ENCODE assay signal across 18 cellular contexts in genomic region chr12:124610021-124610606, GRCh38. TPM values are rescaled to one million over a fixed set of nuclear protein-coding genes. Genes with fewer than 3 reads are reported as not detected.
DNase-seq lines count a peak whose midpoint lies in the region; ATAC-seq, FAIRE-seq and TF ChIP-seq lines count a peak whose summit lies in the region.
"Had no signal": no experiment of that assay in that cellular context is flagged by ENCODE, and none has a peak within 500 bp of the region (broad histone marks: within the 10 kb centered on the region; RNA-seq: fewer than 3 reads in every experiment).

No MANE protein-coding gene starts in this region.

- no peak overlapping the region for H3K27ac Mint-ChIP-seq in stimulated activated effector memory CD8-positive, alpha-beta T cell treated with anti-CD3 and anti-CD28 coated beads, Interleukin-12 subunit alpha, Interleukin-12 subunit beta, amount 100 ng/mL, for 72 hours
- no peak overlapping the region for H3K27ac Mint-ChIP-seq in WTC11

- no peak for DNase-seq in HepG2 (ENCODE audit: low spot score)
- no peak for DNase-seq in stimulated activated effector memory CD8-positive, alpha-beta T cell treated with anti-CD3 and anti-CD28 coated beads, Interleukin-12 subunit alpha, Interleukin-12 subunit beta, amount 100 ng/mL, for 72 hours (ENCODE audit: low spot score in 2 of 2)
- DNase-seq in Ammon's horn (ENCODE audit: low spot score) = no peak
- DNase-seq in WTC11 (ENCODE audit: low spot score) = no peak
- DNase-seq in epidermal melanocyte (ENCODE audit: insufficient read length, low spot score) = no peak
- DNase-seq: C1 segment of cervical spinal cord, COR-L47, Kasumi-1, NCI-H1436 treated with DMSO at 0.1 percent for 48 hours, NCI-H226, NCI-H526 treated with DMSO at 0.1 percent for 48 hours, SK-N-SH had no signal

- H3K27me3 Mint-ChIP-seq in WTC11 (ENCODE audit: low read depth) = peaks cover 3% of the 10 kb centered on the region

- H3K4me3 Mint-ChIP-seq in stimulated activated effector memory CD8-positive, alpha-beta T cell treated with anti-CD3 and anti-CD28 coated beads, Interleukin-12 subunit alpha, Interleukin-12 subunit beta, amount 100 ng/mL, for 72 hours = peak overlapping the region; percentile 42
- no peak overlapping the region for H3K4me3 Mint-ChIP-seq in WTC11

- no peak overlapping the region for H2AFZ ChIP-seq in KMS-11 (ENCODE audit: low read depth)
- H2AFZ ChIP-seq in HepG2 (ENCODE audit: low read length) = no peak overlapping the region

- no peak for ATAC-seq in HepG2
- no peak for ATAC-seq in stimulated activated effector memory CD8-positive, alpha-beta T cell treated with anti-CD3 and anti-CD28 coated beads, Interleukin-12 subunit alpha, Interleukin-12 subunit beta, amount 100 ng/mL, for 72 hours
- no peak for ATAC-seq in WTC11
- ATAC-seq: Right ventricle myocardium inferior had no signal

- H3K79me2 ChIP-seq in KMS-11 (ENCODE audit: insufficient read depth, low read depth) = no peaks in the 10 kb centered on the region
- H3K79me2 ChIP-seq in HepG2 (ENCODE audit: insufficient read depth, low read length) = no peaks in the 10 kb centered on the region

- H3K4me3 ChIP-seq in KMS-11 (IDR thresholded peaks at IDR 0.05; ENCODE audit: insufficient read depth, low read depth, low read length) (no peak overlapping the region), HepG2 (replicated peaks in 1 of 3; ENCODE audit: insufficient read depth in 1 of 3, low read depth in 2 of 3, low read length in 3 of 3) (no peak overlapping the region)
- H3K4me3 ChIP-seq: GM12878 had no signal

- no peak for TF ChIP-seq EP300 in HepG2 (IDR thresholded peaks at IDR 0.05; ENCODE audit: low read depth in 2 of 2, low read length in 2 of 2)
- TF ChIP-seq EP300 in HepG2 (CRISPR knock-in tag; IDR thresholded peaks at IDR 0.05; ENCODE audit: borderline replicate concordance) = no peak

- H4K20me1 ChIP-seq in KMS-11 (ENCODE audit: insufficient read depth) = no peaks in the 10 kb centered on the region
- no peaks in the 10 kb centered on the region for H4K20me1 ChIP-seq in HepG2 (ENCODE audit: insufficient read depth, low read length)

- BruUV-seq in HepG2 (replicated peaks; lab: Mats Ljungman, UMichigan) = no TSS peak

- TF ChIP-seq POLR2A in HepG2 (IDR thresholded peaks at IDR 0.05; ENCODE audit: insufficient read depth in 1 of 2, low read depth in 2 of 2, low read length in 2 of 2) = no peak

- H3K9me3 ChIP-seq in HepG2 (ENCODE audit: low read length) = no peaks in the 10 kb centered on the region
- H3K9me3 ChIP-seq: SK-N-SH had no signal

- H3K27ac ChIP-seq in C4-2B (peak overlapping the region; percentile 78; the same call in 1 of the 2 replicates), KMS-11 (no peak overlapping the region), HepG2 (ENCODE audit: extremely low read length, insufficient read depth, low read length) (no peak overlapping the region)

- no peak overlapping the region for H3K9ac ChIP-seq in KMS-11
- no peak overlapping the region for H3K9ac ChIP-seq in HepG2 (ENCODE audit: insufficient read depth, low read depth, low read length)
- H3K9ac ChIP-seq: SK-N-SH had no signal

- no peaks in the 10 kb centered on the region for H3K36me3 ChIP-seq in KMS-11 (ENCODE audit: insufficient read depth)
- H3K36me3 ChIP-seq in HepG2 (replicated peaks in 1 of 2; ENCODE audit: control insufficient read depth in 1 of 2, insufficient read depth in 2 of 2, low read length in 2 of 2) = no peaks in the 10 kb centered on the region

- H3K4me1 ChIP-seq in KMS-11 (ENCODE audit: low read depth, poor library complexity, severe bottlenecking) (peaks cover 30% of the 10 kb centered on the region), HepG2 (ENCODE audit: insufficient read depth, low read length) (peaks cover 53% of the 10 kb centered on the region)

- no peak for TF ChIP-seq RAD21 in HepG2 (CRISPR knock-in tag; IDR thresholded peaks at IDR 0.05)

- intact Hi-C loops in HepG2 (cut with micrococcal nuclease; ENCODE audit: unreplicated experiment) = no loop called here

- no peaks in the 10 kb centered on the region for H3K9me3 Mint-ChIP-seq in stimulated activated effector memory CD8-positive, alpha-beta T cell treated with anti-CD3 and anti-CD28 coated beads, Interleukin-12 subunit alpha, Interleukin-12 subunit beta, amount 100 ng/mL, for 72 hours
- H3K9me3 Mint-ChIP-seq in WTC11 = peaks cover 16% of the 10 kb centered on the region

- TF ChIP-seq CTCF in C4-2B (conservative IDR thresholded peaks at IDR 0.05) = no peak
- TF ChIP-seq CTCF in KMS-11 (conservative IDR thresholded peaks at IDR 0.05; ENCODE audit: low read depth, low read length) = no peak
- TF ChIP-seq CTCF in HepG2 (CRISPR knock-in tag; IDR thresholded peaks at IDR 0.05) = no peak
- no peak for TF ChIP-seq CTCF in WTC11 (IDR thresholded peaks at IDR 0.05)

- H3K27me3 ChIP-seq in KMS-11 (ENCODE audit: insufficient read depth, low read depth) (no peaks in the 10 kb centered on the region), HepG2 (ENCODE audit: control insufficient read depth in 1 of 2, insufficient read depth in 2 of 2, low read length in 2 of 2) (peaks cover 1 to 20% of the 10 kb centered on the region in 2 experiments; a peak in 4 of 5 replicates)

- peaks cover 24% of the 10 kb centered on the region for H3K4me1 Mint-ChIP-seq in stimulated activated effector memory CD8-positive, alpha-beta T cell treated with anti-CD3 and anti-CD28 coated beads, Interleukin-12 subunit alpha, Interleukin-12 subunit beta, amount 100 ng/mL, for 72 hours
- H3K4me1 Mint-ChIP-seq in WTC11 = peaks cover 21% of the 10 kb centered on the region

- peaks cover 6% of the 10 kb centered on the region for H3K36me3 Mint-ChIP-seq in stimulated activated effector memory CD8-positive, alpha-beta T cell treated with anti-CD3 and anti-CD28 coated beads, Interleukin-12 subunit alpha, Interleukin-12 subunit beta, amount 100 ng/mL, for 72 hours
- no peaks in the 10 kb centered on the region for H3K36me3 Mint-ChIP-seq in WTC11

- H3K4me2 ChIP-seq in KMS-11 = peak overlapping the region; percentile 84; the same call in 1 of the 2 replicates
- no peak overlapping the region for H3K4me2 ChIP-seq in HepG2 (ENCODE audit: low read depth, low read length)
- H3K4me2 ChIP-seq: SK-N-SH had no signal

- POLR2A ChIA-PET in HepG2 (lab: Yijun Ruan, JAX) (no interaction called here), WTC11 (lab: Charles Lee) (no interaction called here)

- in situ Hi-C loops in HepG2 (cut with HindIII; ENCODE audit: extremely low pct_ligation_motif_present, low pct_unique_long_range_greater_than_20kb) = no loop called here

- 44% methylated on average over 1 of the region's 9 CpGs for WGBS in HepG2 (ENCODE audit: low lambda C conversion rate)

- FAIRE-seq in HepG2 (lab: Jason Lieb, UNC) = no peak
- FAIRE-seq: GM12878, GM18507, H54 had no signal

- CTCF ChIA-PET in HepG2 (lab: Yijun Ruan, JAX; ENCODE audit: low intra/inter-chr PET ratio, low total read pairs) (no interaction called here), WTC11 (lab: Charles Lee) (no interaction called here)

TF ChIP-seq in HepG2, 621 proteins besides CTCF, POLR2A, EP300 and RAD21:
- TF ChIP-seq ZNF563 (CRISPR knock-in tag; IDR thresholded peaks at IDR 0.05) (no peak), CEBPB (IDR thresholded peaks at IDR 0.05; ENCODE audit: borderline replicate concordance, low read depth, low read length) (peak; percentile 39; the same call in 1 of the 2 replicates)

TF ChIP-seq in WTC11, 78 proteins besides CTCF, POLR2A, EP300 and RAD21:
- no peak for TF ChIP-seq ATF2 (CRISPR knock-in tag; IDR thresholded peaks at IDR 0.05; ENCODE audit: borderline replicate concordance, low read depth)
- TF ChIP-seq MXD4 (CRISPR knock-in tag; IDR thresholded peaks at IDR 0.05; ENCODE audit: borderline replicate concordance) = no peak
- TF ChIP-seq, protein P1, sequence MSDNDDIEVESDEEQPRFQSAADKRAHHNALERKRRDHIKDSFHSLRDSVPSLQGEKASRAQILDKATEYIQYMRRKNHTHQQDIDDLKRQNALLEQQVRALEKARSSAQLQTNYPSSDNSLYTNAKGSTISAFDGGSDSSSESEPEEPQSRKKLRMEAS (CRISPR knock-in tag; IDR thresholded peaks at IDR 0.05) = no peak
- TF ChIP-seq NFATC4 (CRISPR knock-in tag; IDR thresholded peaks at IDR 0.05) = no peak
TF ChIP-seq in WTC11: peak in this region for 0.

RNA-seq across cellular contexts. Expression of gene NCOR2, which starts 42.7 kb away (rescaled TPM):
- total RNA-seq in HepG2 (2016; rRNA removed; fragmentation: Illumina TruSeq; extraction: Trizol) (5.7 and 6.1 TPM in 2 replicates), WTC11 (2021) (283 to 326 TPM (median 304 TPM) in 3 replicates)
- 10.5 and 12.4 TPM in 2 replicates for total RNA-seq in HepG2 (2016; cell fraction: cytosol; rRNA removed; fragmentation: Illumina TruSeq; extraction: Trizol; ENCODE audit: low read depth)
- total RNA-seq in HepG2 (2016; cell fraction: insoluble cytoplasmic fraction; rRNA removed; fragmentation: Illumina TruSeq; extraction: Trizol) = 5.6 and 7.1 TPM in 2 replicates
- 15.2 and 16.6 TPM in 2 replicates for total RNA-seq in HepG2 (2016; cell fraction: membrane; rRNA removed; fragmentation: Illumina TruSeq; extraction: Trizol)
- 12.4 and 13.1 TPM in 2 replicates for total RNA-seq in HepG2 (2016; cell fraction: nucleus; rRNA removed; fragmentation: Illumina TruSeq; extraction: Trizol)
- 4.5 and 4.8 TPM in 2 replicates for polyA plus RNA-seq in HepG2 (2011; rRNA removed)
- 2.8 and 4.1 TPM in 2 replicates for polyA plus RNA-seq in HepG2 (2011; cell fraction: cytosol; rRNA removed)
- polyA plus RNA-seq in HepG2 (2011; cell fraction: nucleus; rRNA removed) = 30.4 and 39.4 TPM in 2 replicates
- polyA plus RNA-seq in HepG2 (2012) = 32.8 and 41.1 TPM in 2 replicates
- polyA plus RNA-seq in HepG2 (2016; cell fraction: cytosol; fragmentation: Illumina TruSeq; extraction: Trizol; ENCODE audit: low read depth) = 2.8 and 3.1 TPM in 2 replicates
- 17.3 and 24.8 TPM in 2 replicates for polyA plus RNA-seq in HepG2 (2016; cell fraction: insoluble cytoplasmic fraction; fragmentation: Illumina TruSeq; extraction: Trizol; ENCODE audit: low read depth)
- 7.1 and 8.9 TPM in 2 replicates for polyA plus RNA-seq in HepG2 (2016; cell fraction: membrane; fragmentation: Illumina TruSeq; extraction: Trizol; ENCODE audit: low read depth)
- polyA plus RNA-seq in HepG2 (2016; cell fraction: nucleus; fragmentation: Illumina TruSeq; extraction: Trizol; ENCODE audit: insufficient read depth, low read depth) = 43.0 and 54.1 TPM in 2 replicates
- 21.9 and 23.2 TPM in 2 replicates for polyA minus RNA-seq in HepG2 (2011; rRNA and poly(A)+ RNA removed; ENCODE audit: low replicate concordance)
- polyA minus RNA-seq in HepG2 (2011; cell fraction: cytosol; rRNA and poly(A)+ RNA removed) = 16.5 and 17.0 TPM in 2 replicates
- polyA minus RNA-seq in HepG2 (2011; cell fraction: nucleus; rRNA and poly(A)+ RNA removed) = 20.9 and 22.6 TPM in 2 replicates

Comparison
In these comparisons a context has a peak if more than half of its experiments do, and no peak if none do; other contexts are left out.
1. RNA of gene NCOR2, which starts 42.7 kb away (total RNA-seq): 283 to 326 TPM in WTC11; 5.6 to 16.6 TPM in HepG2; every median in the first group is over 10 times any median in the second.